In the genomic region with DNA sequence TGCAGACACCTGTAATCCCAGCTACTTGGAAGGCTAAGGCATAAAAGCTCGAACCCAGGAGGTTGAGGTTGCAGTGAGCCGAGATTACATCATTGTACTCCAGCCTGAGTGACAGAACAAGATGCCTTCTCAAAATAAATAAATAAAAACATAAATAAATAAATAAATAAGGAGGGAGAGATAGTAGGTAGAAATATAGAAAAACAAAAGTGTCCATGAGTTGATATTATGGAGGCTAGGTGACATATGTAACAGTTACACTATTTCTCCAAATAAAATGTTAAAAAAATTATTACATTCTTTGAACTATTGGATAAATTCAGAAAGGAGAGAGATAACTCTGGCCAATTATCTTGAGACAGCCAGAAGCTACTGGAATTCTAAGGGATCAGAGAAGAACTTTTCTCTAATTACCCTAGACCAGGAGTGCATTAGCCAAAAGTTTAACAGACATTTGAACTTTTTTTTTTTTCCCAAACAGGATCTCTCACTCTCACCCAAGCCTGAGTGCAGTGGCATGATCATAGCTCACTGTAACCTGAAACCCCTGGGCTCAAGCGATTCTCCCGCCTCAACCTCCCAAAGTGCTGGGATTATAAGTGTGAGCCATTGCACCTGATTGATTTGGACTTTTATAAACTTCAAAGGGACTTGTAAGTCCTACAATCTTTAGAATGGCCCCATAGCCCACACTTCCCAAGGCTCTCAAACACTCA, we compare ENCODE assay signal across 2 cellular contexts.
TF ChIP-seq lines count a peak whose summit lies in the region.

No MANE protein-coding gene starts in this region.

TF ChIP-seq in HEK293, 187 proteins besides CTCF, POLR2A, EP300 and RAD21 (continues in another document):
- TF ChIP-seq ZNF426 (tag by site-specific recombination; IDR thresholded peaks at IDR 0.05) (peak; percentile 63), KLF8 (tag by site-specific recombination; IDR thresholded peaks at IDR 0.05) (peak; percentile 51; the same call in 1 of the 2 replicates), ZNF175 (tag by site-specific recombination; IDR thresholded peaks at IDR 0.05) (no peak), ZNF416 (tag by site-specific recombination; IDR thresholded peaks at IDR 0.05) (no peak), ZNF610 (tag by site-specific recombination; IDR thresholded peaks at IDR 0.05; ENCODE audit: borderline replicate concordance) (0 out of 2 replicates have a peak, but pooled peaks have one; percentile 59), ZNF112 (tag by site-specific recombination; IDR thresholded peaks at IDR 0.05) (no peak), ZNF433 (tag by site-specific recombination; IDR thresholded peaks at IDR 0.05; ENCODE audit: low read depth) (peak; percentile 90; the same call in 1 of the 2 replicates), ZNF776 (tag by site-specific recombination; IDR thresholded peaks at IDR 0.05; ENCODE audit: borderline replicate concordance) (no peak), ZNF521 (tag by site-specific recombination; IDR thresholded peaks at IDR 0.05) (no peak), ZNF169 (tag by site-specific recombination; IDR thresholded peaks at IDR 0.05) (no peak), ZNF768 (tag by site-specific recombination; IDR thresholded peaks at IDR 0.05) (no peak), ZNF366 (tag by site-specific recombination; conservative IDR thresholded peaks at IDR 0.05) (peak; percentile 57; the same call in 1 of the 2 replicates), ZNF274 (IDR thresholded peaks at IDR 0.05; ENCODE audit: low read length) (no peak), ZNF274 (tag by site-specific recombination; IDR thresholded peaks at IDR 0.05; ENCODE audit: borderline replicate concordance) (no peak), ZSCAN30 (tag by site-specific recombination; IDR thresholded peaks at IDR 0.05) (no peak), ZNF140 (tag by site-specific recombination; IDR thresholded peaks at IDR 0.05) (peak; percentile 74), ZNF600 (tag by site-specific recombination; IDR thresholded peaks at IDR 0.05) (no peak), ZNF707 (tag by site-specific recombination; IDR thresholded peaks at IDR 0.05) (no peak), ZNF658 (tag by site-specific recombination; IDR thresholded peaks at IDR 0.05) (no peak), SCRT2 (tag by site-specific recombination; IDR thresholded peaks at IDR 0.05) (no peak), ZNF580 (tag by site-specific recombination; IDR thresholded peaks at IDR 0.05) (no peak), GLIS2 (tag by site-specific recombination; IDR thresholded peaks at IDR 0.05) (no peak), SETDB1 (IDR thresholded peaks at IDR 0.05; ENCODE audit: insufficient read length, low read length) (no peak)
- TF ChIP-seq, protein P1, sequence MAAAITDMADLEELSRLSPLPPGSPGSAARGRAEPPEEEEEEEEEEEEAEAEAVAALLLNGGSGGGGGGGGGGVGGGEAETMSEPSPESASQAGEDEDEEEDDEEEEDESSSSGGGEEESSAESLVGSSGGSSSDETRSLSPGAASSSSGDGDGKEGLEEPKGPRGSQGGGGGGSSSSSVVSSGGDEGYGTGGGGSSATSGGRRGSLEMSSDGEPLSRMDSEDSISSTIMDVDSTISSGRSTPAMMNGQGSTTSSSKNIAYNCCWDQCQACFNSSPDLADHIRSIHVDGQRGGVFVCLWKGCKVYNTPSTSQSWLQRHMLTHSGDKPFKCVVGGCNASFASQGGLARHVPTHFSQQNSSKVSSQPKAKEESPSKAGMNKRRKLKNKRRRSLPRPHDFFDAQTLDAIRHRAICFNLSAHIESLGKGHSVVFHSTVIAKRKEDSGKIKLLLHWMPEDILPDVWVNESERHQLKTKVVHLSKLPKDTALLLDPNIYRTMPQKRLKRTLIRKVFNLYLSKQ (tag by site-specific recombination; IDR thresholded peaks at IDR 0.05; ENCODE audit: borderline replicate concordance): no peak
- TF ChIP-seq, protein P2, sequence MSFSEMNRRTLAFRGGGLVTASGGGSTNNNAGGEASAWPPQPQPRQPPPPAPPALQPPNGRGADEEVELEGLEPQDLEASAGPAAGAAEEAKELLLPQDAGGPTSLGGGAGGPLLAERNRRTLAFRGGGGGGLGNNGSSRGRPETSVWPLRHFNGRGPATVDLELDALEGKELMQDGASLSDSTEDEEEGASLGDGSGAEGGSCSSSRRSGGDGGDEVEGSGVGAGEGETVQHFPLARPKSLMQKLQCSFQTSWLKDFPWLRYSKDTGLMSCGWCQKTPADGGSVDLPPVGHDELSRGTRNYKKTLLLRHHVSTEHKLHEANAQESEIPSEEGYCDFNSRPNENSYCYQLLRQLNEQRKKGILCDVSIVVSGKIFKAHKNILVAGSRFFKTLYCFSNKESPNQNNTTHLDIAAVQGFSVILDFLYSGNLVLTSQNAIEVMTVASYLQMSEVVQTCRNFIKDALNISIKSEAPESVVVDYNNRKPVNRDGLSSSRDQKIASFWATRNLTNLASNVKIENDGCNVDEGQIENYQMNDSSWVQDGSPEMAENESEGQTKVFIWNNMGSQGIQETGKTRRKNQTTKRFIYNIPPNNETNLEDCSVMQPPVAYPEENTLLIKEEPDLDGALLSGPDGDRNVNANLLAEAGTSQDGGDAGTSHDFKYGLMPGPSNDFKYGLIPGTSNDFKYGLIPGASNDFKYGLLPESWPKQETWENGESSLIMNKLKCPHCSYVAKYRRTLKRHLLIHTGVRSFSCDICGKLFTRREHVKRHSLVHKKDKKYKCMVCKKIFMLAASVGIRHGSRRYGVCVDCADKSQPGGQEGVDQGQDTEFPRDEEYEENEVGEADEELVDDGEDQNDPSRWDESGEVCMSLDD (tag by site-specific recombination; IDR thresholded peaks at IDR 0.05): no peak
- TF ChIP-seq, protein P3, sequence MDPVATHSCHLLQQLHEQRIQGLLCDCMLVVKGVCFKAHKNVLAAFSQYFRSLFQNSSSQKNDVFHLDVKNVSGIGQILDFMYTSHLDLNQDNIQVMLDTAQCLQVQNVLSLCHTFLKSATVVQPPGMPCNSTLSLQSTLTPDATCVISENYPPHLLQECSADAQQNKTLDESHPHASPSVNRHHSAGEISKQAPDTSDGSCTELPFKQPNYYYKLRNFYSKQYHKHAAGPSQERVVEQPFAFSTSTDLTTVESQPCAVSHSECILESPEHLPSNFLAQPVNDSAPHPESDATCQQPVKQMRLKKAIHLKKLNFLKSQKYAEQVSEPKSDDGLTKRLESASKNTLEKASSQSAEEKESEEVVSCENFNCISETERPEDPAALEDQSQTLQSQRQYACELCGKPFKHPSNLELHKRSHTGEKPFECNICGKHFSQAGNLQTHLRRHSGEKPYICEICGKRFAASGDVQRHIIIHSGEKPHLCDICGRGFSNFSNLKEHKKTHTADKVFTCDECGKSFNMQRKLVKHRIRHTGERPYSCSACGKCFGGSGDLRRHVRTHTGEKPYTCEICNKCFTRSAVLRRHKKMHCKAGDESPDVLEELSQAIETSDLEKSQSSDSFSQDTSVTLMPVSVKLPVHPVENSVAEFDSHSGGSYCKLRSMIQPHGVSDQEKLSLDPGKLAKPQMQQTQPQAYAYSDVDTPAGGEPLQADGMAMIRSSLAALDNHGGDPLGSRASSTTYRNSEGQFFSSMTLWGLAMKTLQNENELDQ (tag by site-specific recombination; IDR thresholded peaks at IDR 0.05; ENCODE audit: low read depth): no peak

TF ChIP-seq in K562, 482 proteins besides CTCF, POLR2A, EP300 and RAD21 (continues in another document):
- no peak for TF ChIP-seq RCOR1 (IDR thresholded peaks at IDR 0.05; ENCODE audit: borderline replicate concordance in 1 of 2, low read depth in 2 of 2, low read length in 2 of 2)
- 0 out of 2 replicates have a peak, but pooled peaks have one; percentile 33 for TF ChIP-seq ZC3H11A (IDR thresholded peaks at IDR 0.05; ENCODE audit: low read depth, low read length)
- TF ChIP-seq ZNF586 (CRISPR knock-in tag; conservative IDR thresholded peaks at IDR 0.05): no peak
- TF ChIP-seq ARID2 (IDR thresholded peaks at IDR 0.05): no peak
- no peak for TF ChIP-seq SP1 (CRISPR knock-in tag; IDR thresholded peaks at IDR 0.05)
- no peak for TF ChIP-seq KLF6 (CRISPR knock-in tag; IDR thresholded peaks at IDR 0.05; ENCODE audit: borderline replicate concordance)
- TF ChIP-seq ZNF644 (tag; IDR thresholded peaks at IDR 0.05; ENCODE audit: low read depth): no peak
- TF ChIP-seq, protein P4, sequence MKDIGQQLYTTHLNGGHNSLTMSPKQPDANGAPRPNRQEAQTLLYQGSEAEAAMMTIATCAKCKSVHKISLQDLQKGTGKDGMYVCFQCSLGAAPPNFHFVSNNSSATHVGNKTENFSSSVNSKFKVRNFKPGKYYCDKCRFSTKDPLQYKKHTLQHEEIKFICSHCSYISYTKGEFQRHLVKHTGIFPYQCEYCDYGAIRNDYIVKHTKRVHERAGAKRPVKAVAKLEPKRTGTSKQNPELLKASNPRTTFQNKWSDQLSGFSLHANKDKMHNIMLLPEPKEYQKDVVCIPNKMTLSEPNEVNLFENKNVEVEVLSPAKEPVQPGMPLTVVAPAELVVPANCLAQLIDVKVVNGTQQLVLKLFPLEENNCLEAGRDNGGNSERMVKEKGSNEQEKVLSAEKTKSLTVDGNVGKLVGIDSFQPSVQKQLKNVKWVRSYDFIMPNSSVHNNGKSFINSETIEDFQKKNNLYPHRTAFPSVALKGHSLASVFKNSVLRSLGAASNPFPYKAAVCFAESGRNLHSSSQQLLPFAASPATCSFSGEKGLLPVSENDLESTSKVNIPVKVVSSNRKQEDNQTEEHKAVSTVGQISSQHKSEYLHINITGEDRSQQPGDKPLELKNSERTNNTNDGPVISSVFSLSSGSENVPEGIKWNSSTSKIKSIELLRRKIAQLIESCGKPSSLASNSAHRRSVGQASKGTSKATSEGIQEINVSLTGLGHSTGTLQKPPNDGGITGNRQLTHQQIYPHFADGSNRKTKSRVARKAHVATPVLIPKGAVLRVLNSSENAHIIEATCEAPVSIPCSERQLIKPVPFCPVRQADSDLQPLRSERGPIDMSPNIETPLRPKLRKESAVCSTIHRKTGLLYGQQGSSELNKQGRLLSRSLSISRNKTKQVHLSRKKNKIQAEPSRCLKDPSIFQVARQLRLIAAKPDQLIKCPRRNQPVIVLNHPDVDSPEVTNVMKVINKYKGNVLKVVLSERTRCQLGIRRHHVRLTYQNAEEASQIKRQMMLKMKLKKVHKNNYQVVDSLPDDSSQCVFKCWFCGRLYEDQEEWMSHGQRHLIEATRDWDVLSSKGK (CRISPR knock-in tag; IDR thresholded peaks at IDR 0.05): no peak
- TF ChIP-seq, protein P5, sequence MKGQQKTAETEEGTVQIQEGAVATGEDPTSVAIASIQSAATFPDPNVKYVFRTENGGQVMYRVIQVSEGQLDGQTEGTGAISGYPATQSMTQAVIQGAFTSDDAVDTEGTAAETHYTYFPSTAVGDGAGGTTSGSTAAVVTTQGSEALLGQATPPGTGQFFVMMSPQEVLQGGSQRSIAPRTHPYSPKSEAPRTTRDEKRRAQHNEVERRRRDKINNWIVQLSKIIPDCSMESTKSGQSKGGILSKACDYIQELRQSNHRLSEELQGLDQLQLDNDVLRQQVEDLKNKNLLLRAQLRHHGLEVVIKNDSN (CRISPR knock-in tag; IDR thresholded peaks at IDR 0.05): no peak
- no peak for TF ChIP-seq ZNF140 (CRISPR knock-in tag; IDR thresholded peaks at IDR 0.05)
- no peak for TF ChIP-seq ZNF449 (CRISPR knock-in tag; IDR thresholded peaks at IDR 0.05)
- TF ChIP-seq, protein P6, sequence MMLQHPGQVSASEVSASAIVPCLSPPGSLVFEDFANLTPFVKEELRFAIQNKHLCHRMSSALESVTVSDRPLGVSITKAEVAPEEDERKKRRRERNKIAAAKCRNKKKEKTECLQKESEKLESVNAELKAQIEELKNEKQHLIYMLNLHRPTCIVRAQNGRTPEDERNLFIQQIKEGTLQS (IDR thresholded peaks at IDR 0.05): 0 out of 2 replicates have a peak, but pooled peaks have one; percentile 19
- TF ChIP-seq, protein P6 (CRISPR knock-in tag; conservative IDR thresholded peaks at IDR 0.05): no peak
